In the genomic region with DNA sequence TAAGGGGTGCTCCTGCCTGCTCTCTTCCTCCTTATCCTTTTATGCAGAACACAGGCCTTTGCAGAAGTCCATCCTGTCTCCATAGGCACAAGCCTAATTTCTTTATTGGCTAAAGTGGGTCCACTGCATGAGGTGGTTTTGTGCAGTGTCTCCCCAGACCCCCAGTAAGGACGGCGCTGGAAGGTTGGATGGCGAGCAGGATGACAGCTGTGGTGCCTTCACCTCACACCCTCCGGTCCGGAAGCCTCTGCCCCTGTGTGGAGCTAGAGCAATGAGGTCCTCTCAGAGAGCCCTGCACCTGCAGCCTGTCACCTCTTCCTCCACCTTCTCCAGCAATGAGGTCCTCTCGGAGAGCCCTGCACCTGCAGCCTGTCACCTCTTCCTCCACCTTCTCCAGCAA, we compare ENCODE assay signal across 25 cellular contexts.
DNase-seq lines count a peak whose midpoint lies in the region; ATAC-seq and TF ChIP-seq lines count a peak whose summit lies in the region.
"Had no signal": no experiment of that assay in that cellular context is flagged by ENCODE, and none has a peak within 500 bp of the region (broad histone marks: within the 10 kb centered on the region; RNA-seq: fewer than 3 reads in every experiment).

No MANE protein-coding gene starts in this region.

- no peak overlapping the region for H3K27ac ChIP-seq in heart left ventricle
- H3K27ac ChIP-seq: 22Rv1; A549; BLaER1 treated with 17β-estradiol and CSF1 and Interleukin-3, amounts not matched to agents 10 nM and 100 nM; C4-2B had no signal

- H3K9me3 ChIP-seq in heart left ventricle = peaks cover 0 to 6% (median 0%) of the 10 kb centered on the region in 12 donors
- H3K9me3 ChIP-seq: A549; BLaER1 treated with 17β-estradiol and CSF1 and Interleukin-3, amounts not matched to agents 10 nM and 100 nM had no signal

- H3K27me3 Mint-ChIP-seq in chondrocyte (ENCODE audit: low read depth) = peaks cover 24% of the 10 kb centered on the region
- peaks cover 7% of the 10 kb centered on the region for H3K27me3 Mint-ChIP-seq in T-helper 2 cell treated with Interferon-gamma antibody and Interleukin-4, amounts not matched to agents 5 μg/mL and 100 μg/mL, for 36 hours (ENCODE audit: low read depth)
- H3K27me3 Mint-ChIP-seq in activated naive CD4-positive, alpha-beta T cell treated with anti-CD3 and anti-CD28 coated beads, Interleukin-2, amount 10 ng/mL, durations not matched to agents 7 days and 5 days = peaks cover 9% of the 10 kb centered on the region

- CTCF ChIA-PET in activated naive CD4-positive, alpha-beta T cell treated with anti-CD3 and anti-CD28 coated beads, Interleukin-2, amount 10 ng/mL, durations not matched to agents 7 days and 5 days (lab: Charles Lee) = no interaction called here

- H3K27me3 ChIP-seq in heart left ventricle = peaks cover 0 to 43% (median 20%) of the 10 kb centered on the region in 9 donors

- WGBS in heart left ventricle, 4 donors = 92 to 97% (median 94%) methylated on average over 3 to 6 of the region's 6 CpGs

- ATAC-seq in heart left ventricle (no peak), HG03108 (IDR thresholded peaks at IDR 0.05; ENCODE audit: unreplicated experiment) (no peak)
- ATAC-seq: A549, GM12878 had no signal

- H3K4me1 Mint-ChIP-seq in chondrocyte (ENCODE audit: low read depth) = peaks cover 5% of the 10 kb centered on the region
- H3K4me1 Mint-ChIP-seq in T-helper 2 cell treated with Interferon-gamma antibody and Interleukin-4, amounts not matched to agents 5 μg/mL and 100 μg/mL, for 36 hours (ENCODE audit: low read depth) = no peaks in the 10 kb centered on the region
- no peaks in the 10 kb centered on the region for H3K4me1 Mint-ChIP-seq in activated naive CD4-positive, alpha-beta T cell treated with anti-CD3 and anti-CD28 coated beads, Interleukin-2, amount 10 ng/mL, durations not matched to agents 7 days and 5 days
- H3K4me1 Mint-ChIP-seq: B cell had no signal

- no peaks in the 10 kb centered on the region for H3K36me3 ChIP-seq in heart left ventricle
- H3K36me3 ChIP-seq: BLaER1 treated with 17β-estradiol and CSF1 and Interleukin-3, amounts not matched to agents 10 nM and 100 nM had no signal

- H3K4me3 Mint-ChIP-seq in chondrocyte (ENCODE audit: unreplicated experiment) = no peak overlapping the region
- no peak overlapping the region for H3K4me3 Mint-ChIP-seq in T-helper 2 cell treated with Interferon-gamma antibody and Interleukin-4, amounts not matched to agents 5 μg/mL and 100 μg/mL, for 36 hours
- H3K4me3 Mint-ChIP-seq in activated naive CD4-positive, alpha-beta T cell treated with anti-CD3 and anti-CD28 coated beads, Interleukin-2, amount 10 ng/mL, durations not matched to agents 7 days and 5 days = no peak overlapping the region
- H3K4me3 Mint-ChIP-seq: B cell; CD4-positive, alpha-beta T cell; CD8-positive, alpha-beta memory T cell had no signal

- DNase-seq in cardiac septum (ENCODE audit: low spot score) = peak; percentile 54
- no peak for DNase-seq in heart left ventricle
- peak; percentile 77 for DNase-seq in chondrocyte (ENCODE audit: low spot score)
- peak; percentile 21 for DNase-seq in ecto neural progenitor cell (ENCODE audit: low spot score)
- DNase-seq in ureter (ENCODE audit: low spot score) = peak; percentile 26
- no peak for DNase-seq in T-helper 2 cell treated with Interferon-gamma antibody and Interleukin-4, amounts not matched to agents 5 μg/mL and 100 μg/mL, for 36 hours (ENCODE audit: low spot score)
- DNase-seq in activated naive CD4-positive, alpha-beta T cell treated with anti-CD3 and anti-CD28 coated beads, Interleukin-2, amount 10 ng/mL, durations not matched to agents 7 days and 5 days = no peak
- DNase-seq: AML-193; CD4-positive, alpha-beta T cell; CD8-positive, alpha-beta memory T cell; COR-L47; DMS 273 treated with DMSO at 0.1 percent for 48 hours; DMS153; DMS53; DMS79; DND-41; EL; GDM1 had no signal

- intact Hi-C loops in cardiac septum (cut with DNase I) = no loop called here
- intact Hi-C loops in heart left ventricle (cut with DNase I) = no loop called here

- H3K4me3 ChIP-seq in heart left ventricle = no peak overlapping the region
- H3K4me3 ChIP-seq: A549; BLaER1 treated with 17β-estradiol and CSF1 and Interleukin-3, amounts not matched to agents 10 nM and 100 nM; GM12878 had no signal

- peaks cover 0 to 6% (median 0%) of the 10 kb centered on the region in 12 donors for H3K4me1 ChIP-seq in heart left ventricle
- H3K4me1 ChIP-seq: A549 had no signal

- TF ChIP-seq CTCF in heart left ventricle (IDR thresholded peaks at IDR 0.05) (no peak), chondrocyte (IDR thresholded peaks at IDR 0.05) (no peak)

- no peaks in the 10 kb centered on the region for H3K36me3 Mint-ChIP-seq in chondrocyte (ENCODE audit: low read depth)
- H3K36me3 Mint-ChIP-seq in T-helper 2 cell treated with Interferon-gamma antibody and Interleukin-4, amounts not matched to agents 5 μg/mL and 100 μg/mL, for 36 hours (ENCODE audit: low read depth) = peaks cover 1% of the 10 kb centered on the region
- H3K36me3 Mint-ChIP-seq in activated naive CD4-positive, alpha-beta T cell treated with anti-CD3 and anti-CD28 coated beads, Interleukin-2, amount 10 ng/mL, durations not matched to agents 7 days and 5 days = no peaks in the 10 kb centered on the region

- TF ChIP-seq POLR2A in heart left ventricle (IDR thresholded peaks at IDR 0.05) = no peak

- H3K9me3 Mint-ChIP-seq in chondrocyte (ENCODE audit: low read depth) = peaks cover 14% of the 10 kb centered on the region
- peaks cover 10% of the 10 kb centered on the region for H3K9me3 Mint-ChIP-seq in T-helper 2 cell treated with Interferon-gamma antibody and Interleukin-4, amounts not matched to agents 5 μg/mL and 100 μg/mL, for 36 hours
- H3K9me3 Mint-ChIP-seq in activated naive CD4-positive, alpha-beta T cell treated with anti-CD3 and anti-CD28 coated beads, Interleukin-2, amount 10 ng/mL, durations not matched to agents 7 days and 5 days = peaks cover 6% of the 10 kb centered on the region

- no peak overlapping the region for H3K27ac Mint-ChIP-seq in chondrocyte (ENCODE audit: unreplicated experiment)
- no peak overlapping the region for H3K27ac Mint-ChIP-seq in T-helper 2 cell treated with Interferon-gamma antibody and Interleukin-4, amounts not matched to agents 5 μg/mL and 100 μg/mL, for 36 hours
- H3K27ac Mint-ChIP-seq in activated naive CD4-positive, alpha-beta T cell treated with anti-CD3 and anti-CD28 coated beads, Interleukin-2, amount 10 ng/mL, durations not matched to agents 7 days and 5 days = no peak overlapping the region
- H3K27ac Mint-ChIP-seq: B cell; CD4-positive, alpha-beta T cell had no signal

Comparison
In these comparisons a context has a peak if more than half of its experiments do, and no peak if none do; other contexts are left out.
1. DNase-seq: peak in cardiac septum (single experiment), chondrocyte (single experiment), ecto neural progenitor cell (single experiment) and ureter (single experiment); none in heart left ventricle (0 of 5), T-helper 2 cell treated with Interferon-gamma antibody and Interleukin-4, amounts not matched to agents 5 μg/mL and 100 μg/mL, for 36 hours (single experiment) and activated naive CD4-positive, alpha-beta T cell treated with anti-CD3 and anti-CD28 coated beads, Interleukin-2, amount 10 ng/mL, durations not matched to agents 7 days and 5 days (single experiment).